Comparison of ENCODE assay signal across 1 cellular context in the genomic region with DNA sequence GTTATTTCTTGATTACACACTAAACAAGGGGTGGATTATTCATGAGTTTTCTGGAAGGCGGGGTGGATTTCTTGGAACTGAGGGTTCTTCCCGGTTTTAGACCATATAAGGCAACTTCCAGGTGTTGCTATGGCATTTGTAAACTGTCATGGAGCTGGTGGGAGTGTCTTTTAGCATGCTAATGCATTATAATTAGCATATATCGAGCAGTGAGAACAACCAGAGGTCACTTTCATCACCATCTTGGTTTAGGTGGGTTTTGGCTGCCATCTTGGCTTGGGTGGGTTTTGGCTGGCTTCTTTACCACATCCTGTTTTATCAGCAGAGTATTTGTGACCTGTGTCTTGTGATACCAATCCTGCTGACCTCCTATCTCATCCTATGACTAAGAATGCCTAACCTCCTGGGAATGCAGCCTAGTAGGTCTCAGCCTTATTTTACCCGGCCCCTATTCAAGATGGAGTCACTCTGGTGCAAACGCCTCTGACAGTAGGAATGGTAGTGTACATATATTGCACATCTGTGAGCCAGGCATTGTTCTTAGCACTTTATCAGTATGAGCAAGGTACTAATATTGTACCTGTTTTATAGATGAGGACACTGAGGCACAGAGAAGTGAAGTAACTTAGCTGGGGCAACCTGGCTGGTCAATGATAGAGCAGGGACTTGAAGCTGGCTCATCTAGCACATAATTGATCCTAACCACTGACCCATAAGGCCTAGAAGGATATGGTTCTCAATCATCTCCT.
TF ChIP-seq lines count a peak whose summit lies in the region.

No MANE protein-coding gene starts in this region.

TF ChIP-seq in K562, 482 proteins besides CTCF, POLR2A, EP300 and RAD21 (continued from another document and continues in another):
- TF ChIP-seq, protein P1, sequence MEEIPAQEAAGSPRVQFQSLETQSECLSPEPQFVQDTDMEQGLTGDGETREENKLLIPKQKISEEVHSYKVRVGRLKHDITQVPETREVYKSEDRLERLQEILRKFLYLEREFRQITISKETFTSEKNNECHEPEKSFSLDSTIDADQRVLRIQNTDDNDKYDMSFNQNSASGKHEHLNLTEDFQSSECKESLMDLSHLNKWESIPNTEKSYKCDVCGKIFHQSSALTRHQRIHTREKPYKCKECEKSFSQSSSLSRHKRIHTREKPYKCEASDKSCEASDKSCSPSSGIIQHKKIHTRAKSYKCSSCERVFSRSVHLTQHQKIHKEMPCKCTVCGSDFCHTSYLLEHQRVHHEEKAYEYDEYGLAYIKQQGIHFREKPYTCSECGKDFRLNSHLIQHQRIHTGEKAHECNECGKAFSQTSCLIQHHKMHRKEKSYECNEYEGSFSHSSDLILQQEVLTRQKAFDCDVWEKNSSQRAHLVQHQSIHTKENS (CRISPR knock-in tag; IDR thresholded peaks at IDR 0.05), result peak; percentile 95
- peak; percentile 96; the same call in 1 of the 2 replicates for TF ChIP-seq HMG20B (CRISPR knock-in tag; IDR thresholded peaks at IDR 0.05)
- peak; percentile 20 for TF ChIP-seq HDAC3 (IDR thresholded peaks at IDR 0.05; ENCODE audit: borderline replicate concordance, partially characterized antibody)
- no peak for TF ChIP-seq ILF3 (IDR thresholded peaks at IDR 0.05; ENCODE audit: borderline replicate concordance)
- peak; percentile 96 for TF ChIP-seq ELF2 (CRISPR knock-in tag; IDR thresholded peaks at IDR 0.05)
- TF ChIP-seq, protein P2, sequence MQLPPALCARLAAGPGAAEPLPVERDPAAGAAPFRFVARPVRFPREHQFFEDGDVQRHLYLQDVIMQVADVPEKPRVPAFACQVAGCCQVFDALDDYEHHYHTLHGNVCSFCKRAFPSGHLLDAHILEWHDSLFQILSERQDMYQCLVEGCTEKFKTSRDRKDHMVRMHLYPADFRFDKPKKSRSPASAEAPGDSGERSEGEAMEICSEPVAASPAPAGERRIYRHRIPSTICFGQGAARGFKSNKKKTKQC (CRISPR knock-in tag; IDR thresholded peaks at IDR 0.05), result no peak
- TF ChIP-seq ETV1 (tag; conservative IDR thresholded peaks at IDR 0.05; ENCODE audit: low read depth), result peak; percentile 92
- TF ChIP-seq, protein P3, sequence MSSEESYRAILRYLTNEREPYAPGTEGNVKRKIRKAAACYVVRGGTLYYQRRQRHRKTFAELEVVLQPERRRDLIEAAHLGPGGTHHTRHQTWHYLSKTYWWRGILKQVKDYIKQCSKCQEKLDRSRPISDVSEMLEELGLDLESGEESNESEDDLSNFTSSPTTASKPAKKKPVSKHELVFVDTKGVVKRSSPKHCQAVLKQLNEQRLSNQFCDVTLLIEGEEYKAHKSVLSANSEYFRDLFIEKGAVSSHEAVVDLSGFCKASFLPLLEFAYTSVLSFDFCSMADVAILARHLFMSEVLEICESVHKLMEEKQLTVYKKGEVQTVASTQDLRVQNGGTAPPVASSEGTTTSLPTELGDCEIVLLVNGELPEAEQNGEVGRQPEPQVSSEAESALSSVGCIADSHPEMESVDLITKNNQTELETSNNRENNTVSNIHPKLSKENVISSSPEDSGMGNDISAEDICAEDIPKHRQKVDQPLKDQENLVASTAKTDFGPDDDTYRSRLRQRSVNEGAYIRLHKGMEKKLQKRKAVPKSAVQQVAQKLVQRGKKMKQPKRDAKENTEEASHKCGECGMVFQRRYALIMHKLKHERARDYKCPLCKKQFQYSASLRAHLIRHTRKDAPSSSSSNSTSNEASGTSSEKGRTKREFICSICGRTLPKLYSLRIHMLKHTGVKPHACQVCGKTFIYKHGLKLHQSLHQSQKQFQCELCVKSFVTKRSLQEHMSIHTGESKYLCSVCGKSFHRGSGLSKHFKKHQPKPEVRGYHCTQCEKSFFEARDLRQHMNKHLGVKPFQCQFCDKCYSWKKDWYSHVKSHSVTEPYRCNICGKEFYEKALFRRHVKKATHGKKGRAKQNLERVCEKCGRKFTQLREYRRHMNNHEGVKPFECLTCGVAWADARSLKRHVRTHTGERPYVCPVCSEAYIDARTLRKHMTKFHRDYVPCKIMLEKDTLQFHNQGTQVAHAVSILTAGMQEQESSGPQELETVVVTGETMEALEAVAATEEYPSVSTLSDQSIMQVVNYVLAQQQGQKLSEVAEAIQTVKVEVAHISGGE (CRISPR knock-in tag; IDR thresholded peaks at IDR 0.05), result peak in 1 of 3 experiments; percentile 95; a peak in 2 of 6 replicates
- TF ChIP-seq NFE2 (IDR thresholded peaks at IDR 0.05; ENCODE audit: low read depth), result 0 out of 2 replicates have a peak, but pooled peaks have one; percentile 21
- no peak for TF ChIP-seq ADNP (tag; IDR thresholded peaks at IDR 0.05)
- no peak for TF ChIP-seq CC2D1A (IDR thresholded peaks at IDR 0.05)
- no peak for TF ChIP-seq ZNF217 (CRISPR knock-in tag; IDR thresholded peaks at IDR 0.05)
- TF ChIP-seq E2F3 (CRISPR knock-in tag; IDR thresholded peaks at IDR 0.05), result peak; percentile 99
- TF ChIP-seq, protein P4, sequence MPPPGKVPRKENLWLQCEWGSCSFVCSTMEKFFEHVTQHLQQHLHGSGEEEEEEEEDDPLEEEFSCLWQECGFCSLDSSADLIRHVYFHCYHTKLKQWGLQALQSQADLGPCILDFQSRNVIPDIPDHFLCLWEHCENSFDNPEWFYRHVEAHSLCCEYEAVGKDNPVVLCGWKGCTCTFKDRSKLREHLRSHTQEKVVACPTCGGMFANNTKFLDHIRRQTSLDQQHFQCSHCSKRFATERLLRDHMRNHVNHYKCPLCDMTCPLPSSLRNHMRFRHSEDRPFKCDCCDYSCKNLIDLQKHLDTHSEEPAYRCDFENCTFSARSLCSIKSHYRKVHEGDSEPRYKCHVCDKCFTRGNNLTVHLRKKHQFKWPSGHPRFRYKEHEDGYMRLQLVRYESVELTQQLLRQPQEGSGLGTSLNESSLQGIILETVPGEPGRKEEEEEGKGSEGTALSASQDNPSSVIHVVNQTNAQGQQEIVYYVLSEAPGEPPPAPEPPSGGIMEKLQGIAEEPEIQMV (tag; conservative IDR thresholded peaks at IDR 0.05; ENCODE audit: low read depth), result peak; percentile 95
- peak; percentile 91 for TF ChIP-seq E4F1 (CRISPR knock-in tag; IDR thresholded peaks at IDR 0.05; ENCODE audit: borderline replicate concordance)
- TF ChIP-seq TCFL5 (CRISPR knock-in tag; conservative IDR thresholded peaks at IDR 0.05), result peak; percentile 99
- peak; percentile 99 for TF ChIP-seq ZNF174 (CRISPR knock-in tag; IDR thresholded peaks at IDR 0.05)
- peak; percentile 44; the same call in 1 of the 2 replicates for TF ChIP-seq ZFP30 (CRISPR knock-in tag; IDR thresholded peaks at IDR 0.05; ENCODE audit: borderline replicate concordance)
- peak; percentile 96 for TF ChIP-seq ZFPM2 (CRISPR knock-in tag; IDR thresholded peaks at IDR 0.05)
- TF ChIP-seq, protein P5, sequence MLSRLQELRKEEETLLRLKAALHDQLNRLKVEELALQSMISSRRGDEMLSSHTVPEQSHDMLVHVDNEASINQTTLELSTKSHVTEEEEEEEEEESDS (CRISPR knock-in tag; IDR thresholded peaks at IDR 0.05), result peak; percentile 83
- TF ChIP-seq IRF9 (tag; IDR thresholded peaks at IDR 0.05), result peak; percentile 100
- no peak for TF ChIP-seq SAFB (IDR thresholded peaks at IDR 0.05; ENCODE audit: borderline replicate concordance, low read depth, low read length)
- TF ChIP-seq GABPB2 (CRISPR knock-in tag; conservative IDR thresholded peaks at IDR 0.05), result peak; percentile 91
- TF ChIP-seq PBX2 (CRISPR knock-in tag; IDR thresholded peaks at IDR 0.05; ENCODE audit: low read depth), result no peak
- peak; percentile 76 for TF ChIP-seq PBX2 (tag; conservative IDR thresholded peaks at IDR 0.05; ENCODE audit: low read depth)
- no peak for TF ChIP-seq ZBTB33 (CRISPR knock-in tag; IDR thresholded peaks at IDR 0.05)
- TF ChIP-seq SMARCA4 (IDR thresholded peaks at IDR 0.05), result peak; percentile 62; the same call in 1 of the 2 replicates
- peak; percentile 100 for TF ChIP-seq ZNF766 (CRISPR knock-in tag; conservative IDR thresholded peaks at IDR 0.05)
- peak; percentile 59 for TF ChIP-seq ZFP36 (IDR thresholded peaks at IDR 0.05; ENCODE audit: low read depth, low read length, partially characterized antibody)
- TF ChIP-seq, protein P6, sequence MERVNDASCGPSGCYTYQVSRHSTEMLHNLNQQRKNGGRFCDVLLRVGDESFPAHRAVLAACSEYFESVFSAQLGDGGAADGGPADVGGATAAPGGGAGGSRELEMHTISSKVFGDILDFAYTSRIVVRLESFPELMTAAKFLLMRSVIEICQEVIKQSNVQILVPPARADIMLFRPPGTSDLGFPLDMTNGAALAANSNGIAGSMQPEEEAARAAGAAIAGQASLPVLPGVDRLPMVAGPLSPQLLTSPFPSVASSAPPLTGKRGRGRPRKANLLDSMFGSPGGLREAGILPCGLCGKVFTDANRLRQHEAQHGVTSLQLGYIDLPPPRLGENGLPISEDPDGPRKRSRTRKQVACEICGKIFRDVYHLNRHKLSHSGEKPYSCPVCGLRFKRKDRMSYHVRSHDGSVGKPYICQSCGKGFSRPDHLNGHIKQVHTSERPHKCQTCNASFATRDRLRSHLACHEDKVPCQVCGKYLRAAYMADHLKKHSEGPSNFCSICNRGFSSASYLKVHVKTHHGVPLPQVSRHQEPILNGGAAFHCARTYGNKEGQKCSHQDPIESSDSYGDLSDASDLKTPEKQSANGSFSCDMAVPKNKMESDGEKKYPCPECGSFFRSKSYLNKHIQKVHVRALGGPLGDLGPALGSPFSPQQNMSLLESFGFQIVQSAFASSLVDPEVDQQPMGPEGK (CRISPR knock-in tag; IDR thresholded peaks at IDR 0.05; ENCODE audit: borderline replicate concordance), result peak; percentile 99
- peak; percentile 82 for TF ChIP-seq FOXJ2 (tag; IDR thresholded peaks at IDR 0.05)
- TF ChIP-seq EP400 (IDR thresholded peaks at IDR 0.05), result peak; percentile 6; the same call in 1 of the 2 replicates
- TF ChIP-seq ESRRB (CRISPR knock-in tag; IDR thresholded peaks at IDR 0.05; ENCODE audit: borderline replicate concordance), result peak; percentile 97
- peak; percentile 27; the same call in 1 of the 2 replicates for TF ChIP-seq ZBTB7A (IDR thresholded peaks at IDR 0.05; ENCODE audit: borderline replicate concordance, control insufficient read depth, low read depth, low read length)
